10 cellular contexts compared by ENCODE assay signal in the genomic region with DNA sequence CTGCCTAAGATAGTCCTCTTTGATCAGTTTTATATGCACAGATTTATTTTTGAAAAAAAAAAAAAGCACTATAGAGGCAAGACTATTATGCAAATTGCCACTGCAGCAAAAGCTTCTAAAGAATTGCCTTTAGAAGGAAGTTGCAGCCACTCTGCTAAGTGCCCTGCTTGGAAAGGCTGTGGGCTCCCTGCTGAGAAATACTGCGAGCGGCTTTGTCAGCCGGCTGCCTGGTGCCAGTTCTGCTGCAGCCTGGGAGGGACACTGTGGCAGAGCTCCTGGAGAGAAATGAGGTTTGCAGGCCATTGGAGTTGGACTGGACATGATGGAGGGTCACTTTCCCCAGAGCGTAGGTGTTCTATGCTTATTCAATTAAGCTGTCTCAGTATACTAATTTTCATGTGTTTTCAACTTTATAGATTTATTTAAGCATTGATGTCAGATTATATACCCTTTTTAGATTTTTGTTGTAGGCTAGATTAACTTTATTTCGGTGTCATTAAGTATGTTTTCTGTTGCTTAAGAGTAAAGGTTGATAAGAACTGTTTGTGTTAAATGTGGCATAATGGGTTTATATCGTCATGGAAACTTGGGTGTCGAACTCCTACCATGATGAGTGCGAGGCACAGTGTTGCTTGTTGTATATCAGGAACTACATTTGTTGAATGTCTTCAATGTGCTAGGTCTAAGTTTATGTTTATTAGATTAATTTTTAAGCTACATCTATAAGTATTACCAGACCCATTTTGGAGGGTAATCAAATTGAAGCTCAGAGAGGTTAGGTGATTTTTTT. TPM values are rescaled to one million over a fixed set of nuclear protein-coding genes. Genes with fewer than 3 reads are reported as not detected.
DNase-seq lines count a peak whose midpoint lies in the region; TF ChIP-seq lines count a peak whose summit lies in the region.
"Had no signal": no experiment of that assay in that cellular context is flagged by ENCODE, and none has a peak within 500 bp of the region (broad histone marks: within the 10 kb centered on the region; RNA-seq: fewer than 3 reads in every experiment).

No MANE protein-coding gene starts in this region.

- no peaks in the 10 kb centered on the region for H3K27me3 Mint-ChIP-seq in chondrocyte (ENCODE audit: low read depth)
- H3K27me3 Mint-ChIP-seq in nephron progenitor cell (ENCODE audit: low read depth, poor library complexity) = no peaks in the 10 kb centered on the region
- peaks cover 0 to 3% (median 0%) of the 10 kb centered on the region in 3 donors for H3K27me3 Mint-ChIP-seq in immature natural killer cell (ENCODE audit: low read depth in 3 of 3)
- H3K27me3 Mint-ChIP-seq in activated CD4-positive, alpha-beta memory T cell treated with anti-CD3 and anti-CD28 coated beads for 36 hours = no peaks in the 10 kb centered on the region

- 83 to 86% methylated on average over 7 to 8 of the region's 8 CpGs for WGBS in esophagus squamous epithelium, 2 donors

- peak; percentile 29 for DNase-seq in EH (ENCODE audit: low read depth)
- peak; percentile 44 for DNase-seq in NCI-H2107 (lab: John Stamatoyannopoulos, UW)
- no peak for DNase-seq in chondrocyte (ENCODE audit: low spot score)
- peak; percentile 44 for DNase-seq in nephron progenitor cell
- DNase-seq in esophagus squamous epithelium (lab: John Stamatoyannopoulos, UW) = no peak
- DNase-seq in immature natural killer cell = no peak
- no peak for DNase-seq in activated CD4-positive, alpha-beta memory T cell treated with anti-CD3 and anti-CD28 coated beads for 36 hours
- DNase-seq in effector CD4-positive, alpha-beta T cell = no peak
- DNase-seq: activated CD8-positive, alpha-beta memory T cell treated with anti-CD3 and anti-CD28 coated beads, Interleukin-2, amount 50 U/mL, for 48 hours; NCI-H1436 treated with DMSO at 0.1 percent for 48 hours had no signal

- H3K27ac ChIP-seq in esophagus squamous epithelium = no peak overlapping the region

- POLR2A ChIA-PET in activated CD4-positive, alpha-beta memory T cell treated with anti-CD3 and anti-CD28 coated beads for 36 hours (lab: Charles Lee) = no interaction called here

- H3K4me3 Mint-ChIP-seq in chondrocyte (ENCODE audit: unreplicated experiment) (no peak overlapping the region), nephron progenitor cell (peak overlapping the region; percentile 19), immature natural killer cell (no peak overlapping the region)
- H3K4me3 Mint-ChIP-seq in activated CD4-positive, alpha-beta memory T cell treated with anti-CD3 and anti-CD28 coated beads for 36 hours = no peak overlapping the region

- H3K36me3 Mint-ChIP-seq in chondrocyte (ENCODE audit: low read depth) (peaks cover 2% of the 10 kb centered on the region), nephron progenitor cell (ENCODE audit: low read depth) (peaks cover 49% of the 10 kb centered on the region), immature natural killer cell (peaks cover 0 to 9% (median 0%) of the 10 kb centered on the region in 3 donors)
- peaks cover 14% of the 10 kb centered on the region for H3K36me3 Mint-ChIP-seq in activated CD4-positive, alpha-beta memory T cell treated with anti-CD3 and anti-CD28 coated beads for 36 hours

- H3K27ac Mint-ChIP-seq in chondrocyte (ENCODE audit: unreplicated experiment) = peak overlapping the region; percentile 87
- peak overlapping the region; percentile 16 for H3K27ac Mint-ChIP-seq in nephron progenitor cell
- H3K27ac Mint-ChIP-seq in immature natural killer cell = peak overlapping the region in 1 of 6 donors; percentile 10
- H3K27ac Mint-ChIP-seq in activated CD4-positive, alpha-beta memory T cell treated with anti-CD3 and anti-CD28 coated beads for 36 hours = no peak overlapping the region

- TF ChIP-seq POLR2A in esophagus squamous epithelium (IDR thresholded peaks at IDR 0.05) = no peak

- H3K4me1 Mint-ChIP-seq in chondrocyte (ENCODE audit: low read depth) (peaks cover 34% of the 10 kb centered on the region), nephron progenitor cell (peaks cover 61% of the 10 kb centered on the region), immature natural killer cell (peaks cover 14 to 26% of the 10 kb centered on the region in 2 donors)
- H3K4me1 Mint-ChIP-seq in activated CD4-positive, alpha-beta memory T cell treated with anti-CD3 and anti-CD28 coated beads for 36 hours (ENCODE audit: low read depth) = peaks cover 21% of the 10 kb centered on the region

- intact Hi-C loops in esophagus squamous epithelium (cut with DNase I) = no loop called here
- intact Hi-C loops in activated CD4-positive, alpha-beta memory T cell treated with anti-CD3 and anti-CD28 coated beads for 36 hours (cut with micrococcal nuclease) = no loop called here

- H3K4me3 ChIP-seq in esophagus squamous epithelium = no peak overlapping the region

- H3K4me1 ChIP-seq in esophagus squamous epithelium = peaks cover 0 to 46% (median 7%) of the 10 kb centered on the region in 3 donors

- peaks cover 0 to 49% (median 0%) of the 10 kb centered on the region in 3 donors for H3K36me3 ChIP-seq in esophagus squamous epithelium

- no peaks in the 10 kb centered on the region for H3K27me3 ChIP-seq in esophagus squamous epithelium

- TF ChIP-seq CTCF in chondrocyte (IDR thresholded peaks at IDR 0.05) = no peak
- TF ChIP-seq CTCF in nephron progenitor cell (IDR thresholded peaks at IDR 0.05) = no peak
- TF ChIP-seq CTCF in esophagus squamous epithelium (IDR thresholded peaks at IDR 0.05) = no peak

- CTCF ChIA-PET in activated CD4-positive, alpha-beta memory T cell treated with anti-CD3 and anti-CD28 coated beads for 36 hours (lab: Charles Lee) = no interaction called here

- no peaks in the 10 kb centered on the region for H3K9me3 ChIP-seq in esophagus squamous epithelium

- no peaks in the 10 kb centered on the region for H3K9me3 Mint-ChIP-seq in chondrocyte (ENCODE audit: low read depth)
- H3K9me3 Mint-ChIP-seq in nephron progenitor cell = peaks cover 11% of the 10 kb centered on the region
- no peaks in the 10 kb centered on the region for H3K9me3 Mint-ChIP-seq in immature natural killer cell
- no peaks in the 10 kb centered on the region for H3K9me3 Mint-ChIP-seq in activated CD4-positive, alpha-beta memory T cell treated with anti-CD3 and anti-CD28 coated beads for 36 hours

RNA-seq across cellular contexts. Expression of gene MAP2K5, which starts 6.6 kb away (rescaled TPM):
- total RNA-seq in chondrocyte (14.0 to 19.8 TPM (median 17.5 TPM) in 3 replicates), esophagus squamous epithelium (1 to 10 TPM; 5.8 to 8.0 (median 7.0) TPM)
- polyA plus RNA-seq in immature natural killer cell = 10 to 100 TPM; 12.4 to 21.7 (median 16.0) TPM
- 10 to 100 TPM; 16.5 to 17.4 TPM for total RNA-seq in activated CD4-positive, alpha-beta memory T cell treated with anti-CD3 and anti-CD28 coated beads for 36 hours

RNA-seq across cellular contexts. Expression of gene C15orf61, which starts 28.1 kb away (rescaled TPM):
- total RNA-seq in chondrocyte (4.4 to 5.5 TPM (median 5.2 TPM) in 3 replicates), esophagus squamous epithelium (1 to 10 TPM; 2.0 to 9.0 (median 3.5) TPM)
- polyA plus RNA-seq in immature natural killer cell = 1 to 10 TPM; 9.2 to 9.8 (median 9.6) TPM
- total RNA-seq in activated CD4-positive, alpha-beta memory T cell treated with anti-CD3 and anti-CD28 coated beads for 36 hours = 1 to 10 TPM; 4.1 to 4.3 TPM

Comparison
In these comparisons a context has a peak if more than half of its experiments do, and no peak if none do; other contexts are left out.
1. DNase-seq: peak in EH (single experiment), NCI-H2107 (single experiment) and nephron progenitor cell (single experiment); none in chondrocyte (single experiment), esophagus squamous epithelium (single experiment), immature natural killer cell (0 of 3), activated CD4-positive, alpha-beta memory T cell treated with anti-CD3 and anti-CD28 coated beads for 36 hours (single experiment) and effector CD4-positive, alpha-beta T cell (single experiment).